In genomic region chr5:31133488-31133887, GRCh38 we compare ENCODE assay signal across 11 cellular contexts. TPM values are rescaled to one million over a fixed set of nuclear protein-coding genes. Genes with fewer than 3 reads are reported as not detected.
DNase-seq lines count a peak whose midpoint lies in the region; ATAC-seq, FAIRE-seq and TF ChIP-seq lines count a peak whose summit lies in the region.
"Had no signal": no experiment of that assay in that cellular context is flagged by ENCODE, and none has a peak within 500 bp of the region (broad histone marks: within the 10 kb centered on the region; RNA-seq: fewer than 3 reads in every experiment).

No MANE protein-coding gene starts in this region.

- H3K27me3 ChIP-seq in RWPE2 (ENCODE audit: insufficient read depth, poor library complexity, severe bottlenecking): no peaks in the 10 kb centered on the region
- H3K27me3 ChIP-seq: pancreas had no signal

- ATAC-seq in RWPE2 (ENCODE audit: low read depth) (peak; percentile 48; the same call in 1 of the 3 replicates), GM21737 (IDR thresholded peaks at IDR 0.05; ENCODE audit: unreplicated experiment) (no peak)
- ATAC-seq: pancreas had no signal

- H3K9me3 ChIP-seq in RWPE2 (ENCODE audit: severe bottlenecking): peaks cover 1% of the 10 kb centered on the region
- H3K9me3 ChIP-seq in kidney (ENCODE audit: control insufficient read depth in 1 of 2, low read length in 2 of 2): no peaks in the 10 kb centered on the region
- H3K9me3 ChIP-seq: pancreas had no signal

- FAIRE-seq in kidney (lab: Jason Lieb, UNC): no peak
- FAIRE-seq in GM12891 (lab: Jason Lieb, UNC): no peak
- FAIRE-seq: pancreas had no signal

- H3K27ac ChIP-seq in RWPE2 (ENCODE audit: poor library complexity, severe bottlenecking) (no peak overlapping the region), kidney (ENCODE audit: low read depth in 2 of 2, low read length in 2 of 2) (no peak overlapping the region)
- H3K27ac ChIP-seq: pancreas, RWPE1 had no signal

- H3K4me3 ChIP-seq in RWPE2 (ENCODE audit: severe bottlenecking) (no peak overlapping the region), kidney (ENCODE audit: low read length in 2 of 2) (no peak overlapping the region)
- H3K4me3 ChIP-seq: pancreas had no signal

- H3K4me1 ChIP-seq in RWPE2 (ENCODE audit: insufficient read depth, poor library complexity, severe bottlenecking): peaks cover 7% of the 10 kb centered on the region
- no peaks in the 10 kb centered on the region for H3K4me1 ChIP-seq in kidney (ENCODE audit: control insufficient read depth in 1 of 2, insufficient read depth in 1 of 2, low read depth in 1 of 2, low read length in 2 of 2)
- H3K4me1 ChIP-seq: pancreas had no signal

- TF ChIP-seq CTCF in RWPE2 (IDR thresholded peaks at IDR 0.05; ENCODE audit: poor library complexity, severe bottlenecking) (no peak), kidney (IDR thresholded peaks at IDR 0.05; ENCODE audit: borderline replicate concordance, extremely low read depth, insufficient read depth) (no peak)

- no peaks in the 10 kb centered on the region for H3K36me3 ChIP-seq in RWPE2 (ENCODE audit: low read depth)
- no peaks in the 10 kb centered on the region for H3K36me3 ChIP-seq in kidney (ENCODE audit: control insufficient read depth in 1 of 2, insufficient read depth in 2 of 2, low read length in 2 of 2)
- H3K36me3 ChIP-seq: pancreas had no signal

- TF ChIP-seq POLR2A in GM12891 (IDR thresholded peaks at IDR 0.05; ENCODE audit: low read depth, low read length): no peak

- DNase-seq in AG08395 (ENCODE audit: low spot score) (peak; percentile 46), HS-5 (ENCODE audit: low read depth) (peak; percentile 19), RWPE2 (ENCODE audit: low spot score) (no peak), fibroblast of gingiva (ENCODE audit: low read depth) (peak; percentile 48), kidney (no peak), NCI-H524 (lab: John Stamatoyannopoulos, UW) (no peak), GM12891 (ENCODE audit: insufficient read length, low spot score) (no peak)
- DNase-seq: pancreas, trophoblast cell had no signal

- no peak overlapping the region for H3K9ac ChIP-seq in kidney (ENCODE audit: low read length in 2 of 2)

- intact Hi-C loops in kidney (cut with DNase I): no loop called here

TF ChIP-seq in GM12891, 5 proteins besides CTCF, POLR2A, EP300 and RAD21:
- TF ChIP-seq SPI1 (IDR thresholded peaks at IDR 0.05; ENCODE audit: low read depth, low read length): no peak
- no peak for TF ChIP-seq POLR2AphosphoS5 (IDR thresholded peaks at IDR 0.05; ENCODE audit: low read depth, low read length)
- TF ChIP-seq PAX5 (IDR thresholded peaks at IDR 0.05; ENCODE audit: insufficient read depth, low read length, severe bottlenecking): no peak
- TF ChIP-seq POU2F2 (IDR thresholded peaks at IDR 0.05; ENCODE audit: low read depth, low read length): no peak
- no peak for TF ChIP-seq TAF1 (IDR thresholded peaks at IDR 0.05; ENCODE audit: low read depth, low read length)

RNA-seq across cellular contexts. Expression of gene CDH6, which starts 60.0 kb away (rescaled TPM):
- 196 TPM for total RNA-seq in kidney
- 21.8 TPM for polyA plus RNA-seq in kidney (ENCODE audit: insufficient read depth, low read depth, low replicate concordance)
- not detected for polyA plus RNA-seq in GM12891 (2012; ENCODE audit: low read depth, missing spikeins)

Comparison
In these comparisons a context has a peak if more than half of its experiments do, and no peak if none do; other contexts are left out.
1. DNase-seq: peak in AG08395 (single experiment), HS-5 (single experiment) and fibroblast of gingiva (single experiment); none in RWPE2 (single experiment), kidney (single experiment), NCI-H524 (0 of 2) and GM12891 (single experiment).